ENCODE assay signal across 1 cellular context in the genomic region with DNA sequence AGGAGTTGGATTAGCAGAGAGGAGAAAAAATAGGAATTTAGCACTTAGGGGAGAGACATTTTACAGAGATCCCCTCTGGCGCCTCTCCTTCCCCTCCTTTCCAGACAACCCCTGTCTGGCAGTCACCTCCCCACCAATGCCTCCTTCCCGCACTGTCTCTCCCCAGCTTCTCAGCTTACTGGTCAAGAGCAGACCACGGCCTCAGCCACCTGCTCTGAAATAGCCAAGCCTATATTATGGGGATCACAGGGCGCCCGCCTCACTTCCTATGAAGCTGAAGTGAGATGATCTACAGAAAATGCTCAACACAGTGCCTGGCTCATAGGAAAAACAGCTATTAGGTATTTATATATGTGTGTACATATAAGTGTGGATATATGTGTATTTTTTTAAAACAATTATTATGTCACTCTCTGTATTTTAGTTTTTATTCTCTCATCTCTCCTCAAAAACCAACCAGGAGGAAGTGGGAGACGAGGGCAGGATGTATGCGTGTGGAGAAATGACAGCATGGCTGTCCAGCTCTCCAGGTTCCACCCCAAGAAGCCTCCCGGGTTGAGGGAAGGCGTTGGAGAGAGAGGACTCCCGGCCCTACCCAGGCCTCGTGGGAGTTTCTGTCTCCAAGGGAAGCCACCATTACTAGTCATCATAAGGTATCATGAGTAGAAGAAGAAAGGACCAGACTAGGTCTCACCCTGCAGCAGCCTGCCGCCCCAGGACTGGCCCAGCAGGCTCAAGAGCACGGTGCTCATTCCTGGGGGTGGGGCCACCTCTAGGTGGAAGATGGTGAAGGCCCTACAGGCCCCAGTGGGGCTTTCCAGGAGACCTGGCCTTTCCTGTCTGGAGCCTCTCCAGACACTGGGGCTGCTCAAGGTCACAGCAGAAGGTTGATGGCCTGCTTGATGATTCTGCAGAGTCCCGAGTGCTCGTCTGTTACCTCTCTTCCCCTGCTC.
TF ChIP-seq lines count a peak whose summit lies in the region.

No MANE protein-coding gene starts in this region.

TF ChIP-seq in IMR-90, 13 proteins besides CTCF, POLR2A, EP300 and RAD21:
- TF ChIP-seq SMC3 (IDR thresholded peaks at IDR 0.05; ENCODE audit: low read depth, low read length) = no peak
- TF ChIP-seq MAZ (IDR thresholded peaks at IDR 0.05; ENCODE audit: borderline replicate concordance, low read depth, low read length) = peak; percentile 59; the same call in 1 of the 2 replicates
TF ChIP-seq in IMR-90: peak in this region for 1.
